19 cellular contexts compared by ENCODE assay signal in genomic region chr10:53236941-53237340, GRCh38.
DNase-seq lines count a peak whose midpoint lies in the region; ATAC-seq and TF ChIP-seq lines count a peak whose summit lies in the region.
"Had no signal": no experiment of that assay in that cellular context is flagged by ENCODE, and none has a peak within 500 bp of the region (broad histone marks: within the 10 kb centered on the region; RNA-seq: fewer than 3 reads in every experiment).

No MANE protein-coding gene starts in this region.

- DNase-seq in DMS53 (lab: John Stamatoyannopoulos, UW) (peak; percentile 2), DMS53 treated with DMSO at 0.1 percent for 48 hours (lab: John Stamatoyannopoulos, UW; ENCODE audit: unreplicated experiment) (no peak), left colon (no peak)
- no peak for DNase-seq in activated naive CD4-positive, alpha-beta T cell treated with anti-CD3 and anti-CD28 coated beads for 36 hours
- DNase-seq: Caco-2; CD4-positive, CD25-positive, alpha-beta regulatory T cell; CD8-positive, alpha-beta T cell; DMS153; DMS79 treated with DMSO at 0.1 percent for 48 hours; GF-D8; GOT3; HFFc6 had no signal

- no peaks in the 10 kb centered on the region for H3K4me1 Mint-ChIP-seq in activated naive CD4-positive, alpha-beta T cell treated with anti-CD3 and anti-CD28 coated beads for 36 hours (ENCODE audit: low read depth)
- H3K4me1 Mint-ChIP-seq: B cell; CD4-positive, CD25-positive, alpha-beta regulatory T cell had no signal

- intact Hi-C loops in left colon (cut with DNase I, micrococcal nuclease), result no loop called here
- intact Hi-C loops in activated naive CD4-positive, alpha-beta T cell treated with anti-CD3 and anti-CD28 coated beads for 36 hours (cut with micrococcal nuclease), result no loop called here

- peaks cover 7% of the 10 kb centered on the region for H3K9me3 Mint-ChIP-seq in activated naive CD4-positive, alpha-beta T cell treated with anti-CD3 and anti-CD28 coated beads for 36 hours

- H3K36me3 Mint-ChIP-seq in activated naive CD4-positive, alpha-beta T cell treated with anti-CD3 and anti-CD28 coated beads for 36 hours (ENCODE audit: low read depth), result no peaks in the 10 kb centered on the region
- H3K36me3 Mint-ChIP-seq: CD4-positive, CD25-positive, alpha-beta regulatory T cell; CD8-positive, alpha-beta T cell had no signal

- TF ChIP-seq POLR2A in GM18505 (IDR thresholded peaks at IDR 0.05; ENCODE audit: borderline replicate concordance, extremely low read depth, insufficient read depth, insufficient read length), result no peak

- no peak overlapping the region for H3K27ac Mint-ChIP-seq in activated naive CD4-positive, alpha-beta T cell treated with anti-CD3 and anti-CD28 coated beads for 36 hours
- H3K27ac Mint-ChIP-seq: B cell; CD4-positive, CD25-positive, alpha-beta regulatory T cell; CD8-positive, alpha-beta T cell; HFFc6 had no signal

- no peak for TF ChIP-seq CTCF in VCaP (conservative IDR thresholded peaks at IDR 0.05)

- H3K27ac ChIP-seq in VCaP, result peak overlapping the region; percentile 62
- H3K27ac ChIP-seq: 22Rv1, BLaER1 had no signal

- ATAC-seq in left colon (peak; percentile 97), HG03521 (IDR thresholded peaks at IDR 0.05; ENCODE audit: unreplicated experiment) (no peak), GM18505 (IDR thresholded peaks at IDR 0.05; ENCODE audit: unreplicated experiment) (no peak), HG03520 (IDR thresholded peaks at IDR 0.05; ENCODE audit: unreplicated experiment) (no peak)
- ATAC-seq: CD8-positive, alpha-beta T cell had no signal

- H3K27me3 Mint-ChIP-seq in activated naive CD4-positive, alpha-beta T cell treated with anti-CD3 and anti-CD28 coated beads for 36 hours (ENCODE audit: low read depth), result no peaks in the 10 kb centered on the region
- H3K27me3 Mint-ChIP-seq: B cell; CD4-positive, CD25-positive, alpha-beta regulatory T cell had no signal

- CTCF ChIA-PET in activated naive CD4-positive, alpha-beta T cell treated with anti-CD3 and anti-CD28 coated beads for 36 hours (lab: Charles Lee), result no interaction called here

- H3K4me3 Mint-ChIP-seq in activated naive CD4-positive, alpha-beta T cell treated with anti-CD3 and anti-CD28 coated beads for 36 hours, result no peak overlapping the region
- H3K4me3 Mint-ChIP-seq: B cell; CD4-positive, CD25-positive, alpha-beta regulatory T cell; CD8-positive, alpha-beta T cell; HFFc6 had no signal
